ENCODE assay signal across 1 cellular context in genomic region chr22:21905234-21905633, GRCh38.
TF ChIP-seq lines count a peak whose summit lies in the region.
"Not testable (repeated sequence)": the region's sequence is repeated elsewhere in the genome, so short reads cannot be mapped to it uniquely, and the experiment has no call there.

No MANE protein-coding gene starts in this region.

TF ChIP-seq in K562, 482 proteins besides CTCF, POLR2A, EP300 and RAD21:
- TF ChIP-seq ARID3B (CRISPR knock-in tag; IDR thresholded peaks at IDR 0.05; ENCODE audit: borderline replicate concordance) (peak; percentile 34; the same call in 1 of the 2 replicates), OTX1 (CRISPR knock-in tag; IDR thresholded peaks at IDR 0.05) (peak; percentile 79; the same call in 1 of the 2 replicates), TEAD4 (CRISPR knock-in tag; IDR thresholded peaks at IDR 0.05; ENCODE audit: borderline replicate concordance) (peak; percentile 33; the same call in 1 of the 2 replicates), KLF1 (tag; IDR thresholded peaks at IDR 0.05) (0 out of 2 replicates have a peak, but pooled peaks have one; percentile 16), MAX (CRISPR knock-in tag; IDR thresholded peaks at IDR 0.05) (0 out of 2 replicates have a peak, but pooled peaks have one; percentile 44), CEBPB (tag; IDR thresholded peaks at IDR 0.05) (0 out of 2 replicates have a peak, but pooled peaks have one; percentile 22), ZNF217 (CRISPR knock-in tag; IDR thresholded peaks at IDR 0.05) (peak; percentile 71; the same call in 1 of the 2 replicates), ZNF232 (CRISPR knock-in tag; IDR thresholded peaks at IDR 0.05) (0 out of 2 replicates have a peak, but pooled peaks have one; percentile 64), FOXK1 (CRISPR knock-in tag; IDR thresholded peaks at IDR 0.05; ENCODE audit: borderline replicate concordance) (peak; percentile 77; the same call in 1 of the 2 replicates), PBX2 (CRISPR knock-in tag; IDR thresholded peaks at IDR 0.05; ENCODE audit: low read depth) (peak; percentile 7; the same call in 1 of the 2 replicates), TCF15 (CRISPR knock-in tag; IDR thresholded peaks at IDR 0.05) (0 out of 2 replicates have a peak, but pooled peaks have one; percentile 11)
- TF ChIP-seq TEAD4 (IDR thresholded peaks at IDR 0.05; ENCODE audit: low read length); PBX2 (tag; conservative IDR thresholded peaks at IDR 0.05; ENCODE audit: low read depth): not testable (repeated sequence)
